Comparison of ENCODE assay signal across 1 cellular context in the genomic region with DNA sequence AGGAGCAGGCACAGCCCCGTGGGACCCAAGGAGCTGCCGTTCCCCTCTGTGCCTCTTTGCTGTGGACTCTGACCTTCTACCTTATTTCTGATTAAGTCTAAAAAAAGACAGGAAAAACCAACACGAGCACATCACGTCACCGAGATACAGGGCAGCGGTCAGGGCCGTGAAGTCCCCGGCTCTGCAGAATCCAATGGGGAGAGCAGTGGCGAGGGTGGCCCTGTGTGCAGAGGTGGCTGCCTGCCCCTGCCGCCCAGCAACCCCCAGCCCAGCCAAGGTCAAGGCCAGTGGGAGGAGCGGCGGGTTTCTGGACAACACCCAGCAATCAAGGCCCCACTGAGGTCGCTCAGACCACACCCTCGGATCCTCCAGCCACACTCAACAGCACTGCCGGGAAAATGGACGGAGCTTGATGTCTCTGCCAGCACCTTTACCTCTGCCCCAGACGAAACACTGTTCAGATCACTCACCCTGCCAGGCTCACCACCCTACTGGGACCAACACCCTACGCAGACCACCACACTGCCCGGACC.
TF ChIP-seq lines count a peak whose summit lies in the region.

No MANE protein-coding gene starts in this region.

TF ChIP-seq in HepG2, 621 proteins besides CTCF, POLR2A, EP300 and RAD21 (continued from another document):
- TF ChIP-seq FOSL2 (CRISPR knock-in tag; IDR thresholded peaks at IDR 0.05), result no peak
- no peak for TF ChIP-seq POLR2G (IDR thresholded peaks at IDR 0.05; ENCODE audit: low read depth, low read length)
- no peak; the same call in 1 of the 2 replicates for TF ChIP-seq HNF1B (CRISPR knock-in tag; IDR thresholded peaks at IDR 0.05)
- TF ChIP-seq ZNF205 (CRISPR knock-in tag; IDR thresholded peaks at IDR 0.05), result no peak
- TF ChIP-seq ZNF572 (CRISPR knock-in tag; IDR thresholded peaks at IDR 0.05), result no peak
- TF ChIP-seq SRF (IDR thresholded peaks at IDR 0.05; ENCODE audit: low read depth, low read length), result no peak
- no peak for TF ChIP-seq ZNF121 (CRISPR knock-in tag; IDR thresholded peaks at IDR 0.05)
- peak; percentile 64 for TF ChIP-seq SKI (IDR thresholded peaks at IDR 0.05; ENCODE audit: partially characterized antibody)
- TF ChIP-seq PATZ1 (CRISPR knock-in tag; IDR thresholded peaks at IDR 0.05), result peak; percentile 71
- no peak for TF ChIP-seq FOXP4 (CRISPR knock-in tag; IDR thresholded peaks at IDR 0.05)
- no peak for TF ChIP-seq ZSCAN20 (CRISPR knock-in tag; IDR thresholded peaks at IDR 0.05; ENCODE audit: borderline replicate concordance)
- TF ChIP-seq ZNF350 (CRISPR knock-in tag; IDR thresholded peaks at IDR 0.05; ENCODE audit: borderline replicate concordance, low read depth), result no peak
- TF ChIP-seq TSC22D2 (CRISPR knock-in tag; IDR thresholded peaks at IDR 0.05; ENCODE audit: borderline replicate concordance), result no peak
- no peak for TF ChIP-seq ZC3H13 (CRISPR knock-in tag; IDR thresholded peaks at IDR 0.05)
- no peak for TF ChIP-seq MYNN (CRISPR knock-in tag; IDR thresholded peaks at IDR 0.05; ENCODE audit: low read depth)
- no peak for TF ChIP-seq PAF1 (CRISPR knock-in tag; IDR thresholded peaks at IDR 0.05)
- TF ChIP-seq FOXK2 (IDR thresholded peaks at IDR 0.05), result no peak
- TF ChIP-seq RFX3 (CRISPR knock-in tag; IDR thresholded peaks at IDR 0.05), result no peak
- TF ChIP-seq GATAD1 (CRISPR knock-in tag; IDR thresholded peaks at IDR 0.05), result 0 out of 2 replicates have a peak, but pooled peaks have one; percentile 17
- TF ChIP-seq E2F5 (CRISPR knock-in tag; conservative IDR thresholded peaks at IDR 0.05), result no peak
- TF ChIP-seq ZSCAN30 (CRISPR knock-in tag; IDR thresholded peaks at IDR 0.05), result no peak
- no peak for TF ChIP-seq RBM22 (optimal IDR thresholded peaks at IDR 0.05; ENCODE audit: low read length)
- no peak for TF ChIP-seq ZNF280D (CRISPR knock-in tag; IDR thresholded peaks at IDR 0.05)
- TF ChIP-seq PPARG (CRISPR knock-in tag; conservative IDR thresholded peaks at IDR 0.05), result peak; percentile 45; the same call in 1 of the 2 replicates
- TF ChIP-seq ARID3A (IDR thresholded peaks at IDR 0.05; ENCODE audit: low read depth, low read length), result no peak
- TF ChIP-seq ZNF577 (CRISPR knock-in tag; IDR thresholded peaks at IDR 0.05; ENCODE audit: borderline replicate concordance, low read depth), result no peak
- TF ChIP-seq ZNF556 (CRISPR knock-in tag; IDR thresholded peaks at IDR 0.05; ENCODE audit: borderline replicate concordance), result no peak
- no peak for TF ChIP-seq EZH2 (conservative IDR thresholded peaks at IDR 0.05; ENCODE audit: low read depth, low read length)
- TF ChIP-seq MLX (CRISPR knock-in tag; IDR thresholded peaks at IDR 0.05), result no peak
- no peak for TF ChIP-seq ZNF720 (CRISPR knock-in tag; IDR thresholded peaks at IDR 0.05)
- no peak for TF ChIP-seq XRCC5 (optimal IDR thresholded peaks at IDR 0.05; ENCODE audit: low read length)
- no peak for TF ChIP-seq NPAS2 (CRISPR knock-in tag; IDR thresholded peaks at IDR 0.05; ENCODE audit: borderline replicate concordance)
- TF ChIP-seq HCFC1 (IDR thresholded peaks at IDR 0.05; ENCODE audit: low read depth, low read length), result no peak
- peak; percentile 51; the same call in 1 of the 2 replicates for TF ChIP-seq HIVEP1 (CRISPR knock-in tag; IDR thresholded peaks at IDR 0.05)
- no peak for TF ChIP-seq GATA4 (IDR thresholded peaks at IDR 0.05; ENCODE audit: borderline replicate concordance, low read depth)
- TF ChIP-seq DPF2 (CRISPR knock-in tag; IDR thresholded peaks at IDR 0.05; ENCODE audit: borderline replicate concordance, low read depth), result no peak
- peak; percentile 50; the same call in 1 of the 2 replicates for TF ChIP-seq SPEN (CRISPR knock-in tag; IDR thresholded peaks at IDR 0.05; ENCODE audit: low read depth)
- no peak for TF ChIP-seq ZNF891 (CRISPR knock-in tag; IDR thresholded peaks at IDR 0.05)
- no peak for TF ChIP-seq TCF7 (IDR thresholded peaks at IDR 0.05; ENCODE audit: low read depth)
- TF ChIP-seq ZNF441 (CRISPR knock-in tag; IDR thresholded peaks at IDR 0.05; ENCODE audit: borderline replicate concordance), result no peak
- TF ChIP-seq TBX2 (CRISPR knock-in tag; IDR thresholded peaks at IDR 0.05; ENCODE audit: borderline replicate concordance), result peak; percentile 45; the same call in 1 of the 2 replicates
- peak; percentile 57; the same call in 1 of the 2 replicates for TF ChIP-seq ZNF362 (CRISPR knock-in tag; IDR thresholded peaks at IDR 0.05; ENCODE audit: borderline replicate concordance)
- no peak for TF ChIP-seq RNF2 (conservative IDR thresholded peaks at IDR 0.05; ENCODE audit: low read depth)
- 0 out of 2 replicates have a peak, but pooled peaks have one; percentile 16 for TF ChIP-seq ZNF292 (CRISPR knock-in tag; IDR thresholded peaks at IDR 0.05; ENCODE audit: borderline replicate concordance, low read depth)
- no peak for TF ChIP-seq PHB2 (IDR thresholded peaks at IDR 0.05; ENCODE audit: partially characterized antibody)
- no peak for TF ChIP-seq BCL3 (CRISPR knock-in tag; IDR thresholded peaks at IDR 0.05)
